1 cellular context compared by ENCODE assay signal in the genomic region with DNA sequence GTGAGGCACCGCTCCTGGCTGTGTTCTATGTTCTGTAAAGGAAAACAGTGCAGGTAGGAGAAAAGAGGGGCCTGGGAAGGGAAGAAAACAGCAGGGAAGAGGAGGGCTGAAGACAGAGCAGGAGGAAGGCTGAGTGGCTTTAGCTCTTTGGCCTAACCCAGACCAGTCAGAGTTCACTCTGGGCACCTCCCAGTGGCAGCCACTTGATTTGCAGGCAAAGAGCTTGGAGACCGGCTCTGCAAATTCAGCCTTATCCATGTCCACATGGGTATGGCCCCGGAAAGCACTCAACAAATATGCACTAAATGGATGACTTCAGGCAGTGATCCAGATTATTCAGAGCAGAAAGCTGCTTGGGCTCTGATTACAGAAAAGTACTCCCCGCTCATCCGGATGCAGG.
TF ChIP-seq lines count a peak whose summit lies in the region.

No MANE protein-coding gene starts in this region.

TF ChIP-seq in K562, 482 proteins besides CTCF, POLR2A, EP300 and RAD21:
- TF ChIP-seq ZC3H11A (IDR thresholded peaks at IDR 0.05; ENCODE audit: low read depth, low read length) (no peak), HSF4 (CRISPR knock-in tag; IDR thresholded peaks at IDR 0.05; ENCODE audit: borderline replicate concordance) (no peak), TAF9B (IDR thresholded peaks at IDR 0.05; ENCODE audit: partially characterized antibody) (no peak), TSC22D4 (tag; IDR thresholded peaks at IDR 0.05) (no peak), NR2C1 (IDR thresholded peaks at IDR 0.05) (no peak), NR2C1 (tag; IDR thresholded peaks at IDR 0.05) (no peak), DPF2 (IDR thresholded peaks at IDR 0.05) (no peak), SMAD2 (IDR thresholded peaks at IDR 0.05; ENCODE audit: low read depth, low read length) (no peak), NFE2L1 (tag; IDR thresholded peaks at IDR 0.05; ENCODE audit: borderline replicate concordance, low read depth) (no peak), NONO (IDR thresholded peaks at IDR 0.05; ENCODE audit: low read depth in 2 of 2, low read length in 1 of 2) (no peak)
- TF ChIP-seq, protein P1, sequence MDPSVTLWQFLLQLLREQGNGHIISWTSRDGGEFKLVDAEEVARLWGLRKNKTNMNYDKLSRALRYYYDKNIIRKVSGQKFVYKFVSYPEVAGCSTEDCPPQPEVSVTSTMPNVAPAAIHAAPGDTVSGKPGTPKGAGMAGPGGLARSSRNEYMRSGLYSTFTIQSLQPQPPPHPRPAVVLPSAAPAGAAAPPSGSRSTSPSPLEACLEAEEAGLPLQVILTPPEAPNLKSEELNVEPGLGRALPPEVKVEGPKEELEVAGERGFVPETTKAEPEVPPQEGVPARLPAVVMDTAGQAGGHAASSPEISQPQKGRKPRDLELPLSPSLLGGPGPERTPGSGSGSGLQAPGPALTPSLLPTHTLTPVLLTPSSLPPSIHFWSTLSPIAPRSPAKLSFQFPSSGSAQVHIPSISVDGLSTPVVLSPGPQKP (CRISPR knock-in tag; IDR thresholded peaks at IDR 0.05): no peak
- TF ChIP-seq, protein P2, sequence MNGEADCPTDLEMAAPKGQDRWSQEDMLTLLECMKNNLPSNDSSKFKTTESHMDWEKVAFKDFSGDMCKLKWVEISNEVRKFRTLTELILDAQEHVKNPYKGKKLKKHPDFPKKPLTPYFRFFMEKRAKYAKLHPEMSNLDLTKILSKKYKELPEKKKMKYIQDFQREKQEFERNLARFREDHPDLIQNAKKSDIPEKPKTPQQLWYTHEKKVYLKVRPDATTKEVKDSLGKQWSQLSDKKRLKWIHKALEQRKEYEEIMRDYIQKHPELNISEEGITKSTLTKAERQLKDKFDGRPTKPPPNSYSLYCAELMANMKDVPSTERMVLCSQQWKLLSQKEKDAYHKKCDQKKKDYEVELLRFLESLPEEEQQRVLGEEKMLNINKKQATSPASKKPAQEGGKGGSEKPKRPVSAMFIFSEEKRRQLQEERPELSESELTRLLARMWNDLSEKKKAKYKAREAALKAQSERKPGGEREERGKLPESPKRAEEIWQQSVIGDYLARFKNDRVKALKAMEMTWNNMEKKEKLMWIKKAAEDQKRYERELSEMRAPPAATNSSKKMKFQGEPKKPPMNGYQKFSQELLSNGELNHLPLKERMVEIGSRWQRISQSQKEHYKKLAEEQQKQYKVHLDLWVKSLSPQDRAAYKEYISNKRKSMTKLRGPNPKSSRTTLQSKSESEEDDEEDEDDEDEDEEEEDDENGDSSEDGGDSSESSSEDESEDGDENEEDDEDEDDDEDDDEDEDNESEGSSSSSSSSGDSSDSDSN (IDR thresholded peaks at IDR 0.05; ENCODE audit: borderline replicate concordance in 1 of 2, low read depth in 2 of 2, low read length in 2 of 2): no peak
